ENCODE assay signal across 8 cellular contexts in genomic region chr12:53253298-53253697, GRCh38. TPM values are rescaled to one million over a fixed set of nuclear protein-coding genes. Genes with fewer than 3 reads are reported as not detected.
A peak's percentile ranks its signal among the peaks of the same experiment; 100 is the strongest.
DNase-seq lines count a peak whose midpoint lies in the region; ATAC-seq, FAIRE-seq and TF ChIP-seq lines count a peak whose summit lies in the region.

No MANE protein-coding gene starts in this region.

- peaks cover 7% of the 10 kb centered on the region for H3K79me1 ChIP-seq in trophoblast cell (ENCODE audit: low read length)

- H3K9me3 Mint-ChIP-seq in CD8-positive, alpha-beta T cell, result no peaks in the 10 kb centered on the region

- H3K4ac ChIP-seq in trophoblast cell (ENCODE audit: low read depth, low read length), result no peak overlapping the region

- no peak for DNase-seq in CD8-positive, alpha-beta T cell
- DNase-seq in NB4 (ENCODE audit: low read depth) (no peak), dorsolateral prefrontal cortex (no peak), trophoblast cell (no peak), HTR-8/SVneo (ENCODE audit: insufficient read length, low spot score) (no peak), inferior parietal cortex (ENCODE audit: extremely low spot score) (no peak), iPS-NIHi7 (ENCODE audit: extremely low spot score) (no peak)

- no peak for TF ChIP-seq CTCF in CD8-positive, alpha-beta T cell (IDR thresholded peaks at IDR 0.05)
- TF ChIP-seq CTCF in NB4 (IDR thresholded peaks at IDR 0.05; ENCODE audit: low read depth, low read length) (no peak), dorsolateral prefrontal cortex (IDR thresholded peaks at IDR 0.05 in 54 of 56, conservative IDR thresholded peaks at IDR 0.05 in 2 of 56; ENCODE audit: low read depth in 1 of 56, partially characterized antibody in 56 of 56) (no peak), gastroesophageal sphincter (IDR thresholded peaks at IDR 0.05) (no peak)

- no peak for FAIRE-seq in HTR-8/SVneo (lab: Jason Lieb, UNC)

- H3K27me3 ChIP-seq in CD8-positive, alpha-beta T cell (ENCODE audit: insufficient read depth, low read length), result no peaks in the 10 kb centered on the region
- H3K27me3 ChIP-seq in dorsolateral prefrontal cortex (no peaks in the 10 kb centered on the region), trophoblast cell (ENCODE audit: insufficient read depth, low read length) (no peaks in the 10 kb centered on the region), gastroesophageal sphincter (no peaks in the 10 kb centered on the region)

- no peak overlapping the region for H3K23ac ChIP-seq in trophoblast cell (ENCODE audit: low read length)

- no peak overlapping the region for H2AFZ ChIP-seq in trophoblast cell (ENCODE audit: insufficient read depth, low read length, poor library complexity)

- TF ChIP-seq POLR2A in NB4 (IDR thresholded peaks at IDR 0.05; ENCODE audit: extremely low read depth, insufficient read length) (no peak), gastroesophageal sphincter (IDR thresholded peaks at IDR 0.05) (no peak)

- no peak overlapping the region for H2AK5ac ChIP-seq in trophoblast cell (ENCODE audit: low read length)

- H3K36me3 ChIP-seq in CD8-positive, alpha-beta T cell (ENCODE audit: insufficient read depth, low read length), result no peaks in the 10 kb centered on the region
- peaks cover 11 to 13% of the 10 kb centered on the region in 2 experiments for H3K36me3 ChIP-seq in trophoblast cell (ENCODE audit: control insufficient read depth in 1 of 2, insufficient read depth in 2 of 2, low read length in 2 of 2)
- peaks cover 0 to 31% of the 10 kb centered on the region in 2 donors for H3K36me3 ChIP-seq in gastroesophageal sphincter

- no peak overlapping the region for H2BK5ac ChIP-seq in trophoblast cell (ENCODE audit: low read depth, low read length, poor library complexity)

- intact Hi-C loops in CD8-positive, alpha-beta T cell (cut with DNase I, micrococcal nuclease), result loop anchor here in 1 of 2 experiments (2.0 to 5.0 kb wide), 2 partner anchors 42 to 96 kb away; partner anchors contain the start of gene PFDN5
- intact Hi-C loops in dorsolateral prefrontal cortex (cut with DNase I), result loop anchor here (2.0 to 5.0 kb wide), 5 partner anchors 14 to 72 kb away; partner anchors contain the start of genes CSAD (in 1 of the 2), PFDN5 (in 1 of the 2) and ZNF740 (in 1 of the 2)

- POLR2A ChIA-PET in CD8-positive, alpha-beta T cell (lab: Charles Lee), result interaction anchor here (0.7 to 2.8 kb wide), 3 partner anchors 34 to 126 kb away, joined by 3 to 13 read pairs (median 4); partner anchors contain the start of gene SP1

- peak overlapping the region; percentile 96 for H4K8ac ChIP-seq in trophoblast cell (ENCODE audit: low read depth, low read length)

- H3K14ac ChIP-seq in trophoblast cell (ENCODE audit: low read length), result no peak overlapping the region

- no peak overlapping the region for H4K12ac ChIP-seq in trophoblast cell (ENCODE audit: low read depth, low read length)

- WGBS in trophoblast cell (ENCODE audit: extremely low coverage, insufficient coverage, insufficient read length), result no CpG with 5 or more reads among the region's 13 CpGs
- 81% methylated on average over 6 of the region's 13 CpGs; no CpG with 5 or more reads in 1 of the 2 donors for WGBS in gastroesophageal sphincter (ENCODE audit: low coverage in 1 of 2), 2 donors

- peak overlapping the region; percentile 71 for H3K4me3 ChIP-seq in CD8-positive, alpha-beta T cell (ENCODE audit: low read depth, low read length)
- peak overlapping the region; percentile 95 for H3K4me3 ChIP-seq in NB4 (ENCODE audit: low read depth, low read length)
- peak overlapping the region in 43 of 59 donors; percentile 1 to 97 (median 86) for H3K4me3 ChIP-seq in dorsolateral prefrontal cortex
- no peak overlapping the region for H3K4me3 ChIP-seq in trophoblast cell (ENCODE audit: low read depth, low read length)
- H3K4me3 ChIP-seq in gastroesophageal sphincter, result peak overlapping the region in 1 of 2 donors; percentile 92

- H3K4me1 Mint-ChIP-seq in CD8-positive, alpha-beta T cell (ENCODE audit: low read depth), result peaks cover 51% of the 10 kb centered on the region

- no peak overlapping the region for H3K27ac ChIP-seq in CD8-positive, alpha-beta T cell (ENCODE audit: low read depth, low read length)
- H3K27ac ChIP-seq in dorsolateral prefrontal cortex (peak overlapping the region in 2 of 59 donors; percentile 45 to 94), trophoblast cell (ENCODE audit: low read depth, low read length) (no peak overlapping the region), gastroesophageal sphincter (peak overlapping the region in 2 of 4 donors; percentile 83 to 90)

- H3K4me2 ChIP-seq in trophoblast cell (ENCODE audit: low read length), result no peak overlapping the region

- H3K9me3 ChIP-seq in CD8-positive, alpha-beta T cell (ENCODE audit: low read length), result no peaks in the 10 kb centered on the region
- H3K9me3 ChIP-seq in trophoblast cell (ENCODE audit: insufficient read depth, low read depth, low read length), result no peaks in the 10 kb centered on the region
- no peaks in the 10 kb centered on the region for H3K9me3 ChIP-seq in gastroesophageal sphincter

- no peak overlapping the region for H3K9ac ChIP-seq in trophoblast cell (ENCODE audit: low read length)

- peak overlapping the region; percentile 98 for H3K4me3 Mint-ChIP-seq in CD8-positive, alpha-beta T cell

- no peak overlapping the region for H4K91ac ChIP-seq in trophoblast cell (ENCODE audit: low read depth, low read length)

- H3K27ac Mint-ChIP-seq in CD8-positive, alpha-beta T cell, result peak overlapping the region; percentile 79

- no peak for TF ChIP-seq EP300 in gastroesophageal sphincter (IDR thresholded peaks at IDR 0.05)

- no peaks in the 10 kb centered on the region for H3K27me3 Mint-ChIP-seq in CD8-positive, alpha-beta T cell (ENCODE audit: low read depth)

- H3K4me1 ChIP-seq in CD8-positive, alpha-beta T cell (ENCODE audit: insufficient read depth, low read length), result peaks cover 46% of the 10 kb centered on the region
- peaks cover 12 to 22% of the 10 kb centered on the region in 2 experiments for H3K4me1 ChIP-seq in trophoblast cell (ENCODE audit: control insufficient read depth in 1 of 2, insufficient read depth in 2 of 2, low read length in 2 of 2)
- peaks cover 0 to 39% (median 21%) of the 10 kb centered on the region in 3 donors for H3K4me1 ChIP-seq in gastroesophageal sphincter

- H3K36me3 Mint-ChIP-seq in CD8-positive, alpha-beta T cell, result peaks cover 19% of the 10 kb centered on the region

- H3K79me2 ChIP-seq in trophoblast cell (ENCODE audit: control insufficient read depth, insufficient read depth, low read length, poor library complexity), result peaks cover 3% of the 10 kb centered on the region

- no peak overlapping the region for H2BK12ac ChIP-seq in trophoblast cell (ENCODE audit: low read length)

- CTCF ChIA-PET in CD8-positive, alpha-beta T cell (lab: Charles Lee), result interaction anchor here (1.1 to 8.9 kb wide), 8 partner anchors 15 to 94 kb away, joined by 3 to 143 read pairs (median 5); partner anchors contain the start of genes ESPL1 and ITGB7

- ATAC-seq in CD8-positive, alpha-beta T cell, result no peak
- ATAC-seq in gastroesophageal sphincter, result no peak

- H3K18ac ChIP-seq in trophoblast cell (ENCODE audit: low read length), result no peak overlapping the region

- H2BK120ac ChIP-seq in trophoblast cell (ENCODE audit: insufficient read depth, low read length, poor library complexity), result no peak overlapping the region

RNA-seq across cellular contexts. Expression of gene ESPL1, which starts 14.8 kb away (rescaled TPM):
- total RNA-seq in CD8-positive, alpha-beta T cell, result 1 to 10 TPM in 1 of 2 experiments, under 1 TPM in 1; 0.56 to 1.7 TPM
- 1 to 10 TPM in 3 of 120 experiments, under 1 TPM in 60, not detected in 57; 0.07 to 1.8 (median 0.25) TPM for total RNA-seq in dorsolateral prefrontal cortex
- 12.8 and 13.8 TPM in 2 replicates for polyA plus RNA-seq in trophoblast cell (2013)
- total RNA-seq in gastroesophageal sphincter, result 1 to 10 TPM in 2 of 4 donors, under 1 TPM in 2; 0.13 to 2.3 (median 0.64) TPM

RNA-seq across cellular contexts. Expression of gene RARG, which starts 21.3 kb away (rescaled TPM):
- 10 to 100 TPM; 16.1 to 16.5 TPM for total RNA-seq in CD8-positive, alpha-beta T cell
- total RNA-seq in dorsolateral prefrontal cortex (10 to 100 TPM in 100 of 120 experiments, 1 to 10 TPM in 20; 5.6 to 27.3 (median 13.3) TPM), gastroesophageal sphincter (10 to 100 TPM; 15.6 to 26.6 (median 22.9) TPM)
- polyA plus RNA-seq in trophoblast cell (2013), result 9.8 and 10.0 TPM in 2 replicates

RNA-seq across cellular contexts. Expression of gene PFDN5, which starts 42.0 kb away (rescaled TPM):
- total RNA-seq in CD8-positive, alpha-beta T cell, result 100 to 1,000 TPM; 741 to 751 TPM
- total RNA-seq in dorsolateral prefrontal cortex (100 to 1,000 TPM; 256 to 374 (median 306) TPM), gastroesophageal sphincter (100 to 1,000 TPM; 390 to 782 (median 568) TPM)
- polyA plus RNA-seq in trophoblast cell (2013), result 302 and 315 TPM in 2 replicates

RNA-seq across cellular contexts. Expression of gene MYG1, which starts 46.2 kb away (rescaled TPM):
- 10 to 100 TPM; 24.2 to 31.4 TPM for total RNA-seq in CD8-positive, alpha-beta T cell
- total RNA-seq in dorsolateral prefrontal cortex (10 to 100 TPM; 43.4 to 98.9 (median 69.5) TPM), gastroesophageal sphincter (10 to 100 TPM; 40.9 to 49.2 (median 46.3) TPM)
- polyA plus RNA-seq in trophoblast cell (2013), result 44.5 and 48.7 TPM in 2 replicates

RNA-seq across cellular contexts. Expression of gene ITGB7, which starts 46.2 kb away (rescaled TPM):
- total RNA-seq in CD8-positive, alpha-beta T cell, result 100 to 1,000 TPM; 107 to 108 TPM
- total RNA-seq in dorsolateral prefrontal cortex (1 to 10 TPM in 98 of 120 experiments, under 1 TPM in 20, not detected in 2; 0.43 to 4.9 (median 1.5) TPM), gastroesophageal sphincter (1 to 10 TPM in 2 of 4 donors, under 1 TPM in 2; 0.40 to 5.8 (median 2.6) TPM)
- polyA plus RNA-seq in trophoblast cell (2013), result 0.11 and 0.12 TPM in 2 replicates
